Comparison of ENCODE assay signal across 15 cellular contexts in the genomic region with DNA sequence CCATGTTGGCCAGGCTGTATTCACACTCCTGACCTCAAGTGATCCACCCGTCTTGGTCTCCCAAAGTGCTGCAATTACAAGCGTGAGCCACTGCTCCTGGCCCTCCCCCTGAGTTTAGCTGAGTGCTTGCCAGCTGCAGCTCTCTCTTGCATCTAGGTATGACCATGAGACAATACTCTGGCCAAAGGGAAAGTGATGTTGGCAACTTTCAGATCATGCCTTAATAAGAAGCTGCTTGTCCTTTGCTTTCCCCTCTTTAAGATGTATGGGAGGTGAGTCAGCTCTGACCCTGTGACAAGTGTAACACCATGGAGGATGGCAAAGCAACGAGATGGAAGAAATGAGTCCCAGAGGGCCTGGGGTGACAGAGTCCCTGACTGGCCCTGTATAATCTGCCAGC. TPM values are rescaled to one million over a fixed set of nuclear protein-coding genes. Genes with fewer than 3 reads are reported as not detected.
DNase-seq lines count a peak whose midpoint lies in the region; FAIRE-seq and TF ChIP-seq lines count a peak whose summit lies in the region.
"Had no signal": no experiment of that assay in that cellular context is flagged by ENCODE, and none has a peak within 500 bp of the region (broad histone marks: within the 10 kb centered on the region; RNA-seq: fewer than 3 reads in every experiment).

No MANE protein-coding gene starts in this region.

- intact Hi-C loops in CD14-positive monocyte (cut with micrococcal nuclease): no loop called here

- TF ChIP-seq POLR2A in H54 (IDR thresholded peaks at IDR 0.05; ENCODE audit: low read depth, low read length): no peak

- no peaks in the 10 kb centered on the region for H3K36me3 ChIP-seq in mesendoderm (ENCODE audit: control insufficient read depth, insufficient read depth, low read length)
- H3K36me3 ChIP-seq: heart left ventricle, WERI-Rb-1 had no signal

- no peak overlapping the region for H3K4me2 ChIP-seq in mesendoderm (ENCODE audit: low read length)

- H2BK15ac ChIP-seq in mesendoderm (replicated peaks; ENCODE audit: low read depth): no peak overlapping the region

- no peaks in the 10 kb centered on the region for H3K36me3 Mint-ChIP-seq in CD14-positive monocyte

- H3K18ac ChIP-seq in mesendoderm (ENCODE audit: low read length): no peak overlapping the region

- H4K5ac ChIP-seq in mesendoderm (ENCODE audit: low read length): no peak overlapping the region

- H3K56ac ChIP-seq in mesendoderm (ENCODE audit: low read length): no peak overlapping the region

- no CpG with 5 or more reads among the region's 3 CpGs for WGBS in mesendoderm (ENCODE audit: extremely low coverage, insufficient coverage, low lambda C conversion rate)

- peaks cover 0 to 3% (median 0%) of the 10 kb centered on the region in 7 donors for H3K9me3 Mint-ChIP-seq in CD14-positive monocyte

- H3K4me3 Mint-ChIP-seq in CD14-positive monocyte: no peak overlapping the region

- H3K4me1 Mint-ChIP-seq in CD14-positive monocyte: peaks cover 31% of the 10 kb centered on the region

- no peaks in the 10 kb centered on the region for H3K4me1 ChIP-seq in mesendoderm (ENCODE audit: control insufficient read depth, low read depth, low read length)

- H3K4ac ChIP-seq in mesendoderm (ENCODE audit: low read depth, low read length): no peak overlapping the region

- no peak overlapping the region for H2BK120ac ChIP-seq in mesendoderm (ENCODE audit: low read depth, low read length)

- in situ Hi-C loops in Caki2 (cut with HindIII; ENCODE audit: low pct_unique_long_range_greater_than_20kb, low sequenced_read_pairs): no loop called here

- peak; percentile 77 for FAIRE-seq in H54 (lab: Jason Lieb, UNC)

- no peaks in the 10 kb centered on the region for H3K79me1 ChIP-seq in mesendoderm (ENCODE audit: low read length)

- H3K23ac ChIP-seq in mesendoderm (ENCODE audit: low read length): no peak overlapping the region

- DNase-seq in Caki2 (ENCODE audit: low read depth) (peak; percentile 76), H54 (ENCODE audit: insufficient read length, low spot score) (peak; percentile 55), amniotic epithelial cell (ENCODE audit: low read depth) (peak; percentile 33), mesendoderm (peak; percentile 19), CD14-positive monocyte (ENCODE audit: low spot score) (no peak), NCI-H2081 (lab: John Stamatoyannopoulos, UW) (no peak)
- no peak for DNase-seq in effector CD4-positive, alpha-beta T cell
- DNase-seq: activated naive CD4-positive, alpha-beta T cell treated with anti-CD3 and anti-CD28 coated beads, Interleukin-2, amount 50 U/mL, for 16 hours; cerebellar nuclear complex; heart left ventricle; left colon; NCI-H2081 treated with DMSO at 0.1 percent for 48 hours; SW 1271; WERI-Rb-1 had no signal

- H3K4me3 ChIP-seq in mesendoderm (ENCODE audit: low read length): no peak overlapping the region
- H3K4me3 ChIP-seq: heart left ventricle had no signal

- H2BK5ac ChIP-seq in mesendoderm (ENCODE audit: low read length): no peak overlapping the region

- peak overlapping the region in 1 of 7 donors; percentile 19 for H3K27ac Mint-ChIP-seq in CD14-positive monocyte

- no peaks in the 10 kb centered on the region for H3K79me2 ChIP-seq in mesendoderm (ENCODE audit: control insufficient read depth, insufficient read depth, low read length)

- H3K27ac ChIP-seq in mesendoderm (ENCODE audit: low read depth, low read length): no peak overlapping the region
- H3K27ac ChIP-seq: epithelial cell of prostate, heart left ventricle, WERI-Rb-1 had no signal

- H4K8ac ChIP-seq in mesendoderm (ENCODE audit: low read depth, low read length): no peak overlapping the region

- H3K27me3 ChIP-seq in mesendoderm (ENCODE audit: insufficient read depth, low read length, poor library complexity): no peaks in the 10 kb centered on the region
- H3K27me3 ChIP-seq: heart left ventricle had no signal

- no peak for TF ChIP-seq CTCF in CD14-positive monocyte (IDR thresholded peaks at IDR 0.05)

- peaks cover 1 to 4% (median 3%) of the 10 kb centered on the region in 3 donors for H3K27me3 Mint-ChIP-seq in CD14-positive monocyte (ENCODE audit: low read depth in 3 of 3)

- H3K9ac ChIP-seq in mesendoderm (ENCODE audit: low read length): no peak overlapping the region

- no peak overlapping the region for H2AK5ac ChIP-seq in mesendoderm (ENCODE audit: low read length)

RNA-seq across cellular contexts. Expression of gene DCAF12, which starts 18.7 kb away (rescaled TPM):
- 21.5 and 27.0 TPM in 2 replicates for total RNA-seq in Caki2 (2014; rRNA removed; shearing (Covaris generic); ENCODE audit: low replicate concordance)
- 14.8 TPM for polyA plus RNA-seq in mesendoderm (2013, experiment 1 of 2)
- 14.5 TPM for polyA plus RNA-seq in mesendoderm (2013, experiment 2 of 2)
- polyA plus RNA-seq in CD14-positive monocyte: 10 to 100 TPM; 14.6 to 22.4 TPM

RNA-seq across cellular contexts. Expression of gene UBAP1, which starts 33.7 kb away (rescaled TPM):
- total RNA-seq in Caki2 (2014; rRNA removed; shearing (Covaris generic); ENCODE audit: low replicate concordance): 79.8 and 85.0 TPM in 2 replicates
- 28.5 TPM for polyA plus RNA-seq in mesendoderm (2013, experiment 1 of 2)
- 28.1 TPM for polyA plus RNA-seq in mesendoderm (2013, experiment 2 of 2)
- polyA plus RNA-seq in CD14-positive monocyte: 10 to 100 TPM; 39.2 to 44.5 TPM

Comparison
In these comparisons a context has a peak if more than half of its experiments do, and no peak if none do; other contexts are left out.
1. DNase-seq: peak in Caki2 (single experiment), H54 (single experiment), amniotic epithelial cell (single experiment) and mesendoderm (single experiment); none in effector CD4-positive, alpha-beta T cell (single experiment), CD14-positive monocyte (single experiment) and NCI-H2081 (0 of 2).